Comparison of ENCODE assay signal across 19 cellular contexts in the genomic region with DNA sequence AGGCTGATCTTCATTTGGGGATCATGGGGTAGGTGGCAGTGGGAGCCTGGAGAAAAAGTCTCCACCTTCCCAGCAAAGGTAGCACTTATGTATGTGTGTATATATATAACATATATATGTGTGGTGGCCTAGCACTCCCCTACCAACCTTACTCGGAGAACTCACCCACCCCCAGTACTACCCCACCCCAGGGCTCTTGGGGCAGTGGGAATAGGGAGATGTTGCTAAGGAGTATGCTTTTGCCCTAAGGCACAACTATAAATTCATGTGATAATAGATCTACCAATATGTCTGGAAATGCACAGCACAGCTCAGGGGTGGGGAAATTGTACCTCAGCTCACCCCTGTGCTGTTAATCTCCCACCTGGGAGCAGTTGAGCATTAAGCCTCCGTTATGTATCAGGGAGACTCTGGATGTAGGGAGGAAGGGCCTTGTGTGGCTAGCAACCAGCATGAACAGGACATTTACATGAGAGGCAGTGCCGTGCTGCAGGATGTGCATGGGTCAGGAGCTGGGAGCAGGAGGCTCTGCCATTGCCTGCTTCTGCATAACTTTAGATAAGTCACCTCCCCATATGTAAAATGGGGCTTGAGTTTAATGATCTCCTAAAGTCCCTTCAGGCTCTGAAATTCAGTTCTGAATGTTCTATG. TPM values are rescaled to one million over a fixed set of nuclear protein-coding genes. Genes with fewer than 3 reads are reported as not detected.
DNase-seq lines count a peak whose midpoint lies in the region; ATAC-seq and TF ChIP-seq lines count a peak whose summit lies in the region.
"Had no signal": no experiment of that assay in that cellular context is flagged by ENCODE, and none has a peak within 500 bp of the region (broad histone marks: within the 10 kb centered on the region; RNA-seq: fewer than 3 reads in every experiment).

No MANE protein-coding gene starts in this region.

- no peak overlapping the region for H2AFZ ChIP-seq in GM23338
- H2AFZ ChIP-seq in PC-9: no peak overlapping the region; the same call in 1 of the 2 replicates

- no peak overlapping the region for H3K4me3 ChIP-seq in GM23338
- no peak overlapping the region for H3K4me3 ChIP-seq in PC-9
- H3K4me3 ChIP-seq in esophagus (ENCODE audit: low read depth in 1 of 2, low read length in 2 of 2): no peak overlapping the region
- H3K4me3 ChIP-seq: SJCRH30 had no signal

- H3K27me3 ChIP-seq in GM23338 (ENCODE audit: insufficient read depth) (no peaks in the 10 kb centered on the region), PC-9 (ENCODE audit: insufficient read depth, low read depth) (no peaks in the 10 kb centered on the region), esophagus (ENCODE audit: control insufficient read depth in 1 of 2, insufficient read depth in 2 of 2, low read length in 2 of 2) (no peaks in the 10 kb centered on the region)
- H3K27me3 ChIP-seq: SJCRH30 had no signal

- H3K79me2 ChIP-seq in GM23338 (replicated peaks; ENCODE audit: insufficient read depth) (no peaks in the 10 kb centered on the region), PC-9 (ENCODE audit: low read depth) (no peaks in the 10 kb centered on the region)

- H3K9me3 Mint-ChIP-seq in GM23338: peaks cover 2% of the 10 kb centered on the region; the same call in 1 of the 3 replicates
- H3K9me3 Mint-ChIP-seq in osteocyte (ENCODE audit: unreplicated experiment): peaks cover 6% of the 10 kb centered on the region
- H3K9me3 Mint-ChIP-seq in progenitor cell of endocrine pancreas (ENCODE audit: low read depth): peaks cover 4% of the 10 kb centered on the region

- H4K20me1 ChIP-seq in GM23338 (replicated peaks; ENCODE audit: insufficient read depth) (no peaks in the 10 kb centered on the region), PC-9 (ENCODE audit: insufficient read depth) (no peaks in the 10 kb centered on the region)

- H3K9me3 ChIP-seq in PC-9 (ENCODE audit: insufficient read depth, low read depth) (no peaks in the 10 kb centered on the region), esophagus (ENCODE audit: control insufficient read depth in 2 of 2, insufficient read depth in 1 of 2, low read depth in 1 of 2, low read length in 1 of 2) (no peaks in the 10 kb centered on the region)
- H3K9me3 ChIP-seq: SJCRH30 had no signal

- no TSS peak for BruUV-seq in PC-9 (replicated peaks; lab: Mats Ljungman, UMichigan)

- no peak overlapping the region for H3K27ac ChIP-seq in GM23338 (ENCODE audit: low read depth)
- peak overlapping the region; percentile 90 for H3K27ac ChIP-seq in PC-9
- peak overlapping the region; percentile 45 to 65 for H3K27ac ChIP-seq in esophagus (ENCODE audit: low read depth in 2 of 2, low read length in 1 of 2)
- H3K27ac ChIP-seq: SJCRH30 had no signal

- 77 to 87% methylated on average over 3 of the region's 3 CpGs for WGBS in esophagus, 2 donors

- H3K4me1 Mint-ChIP-seq in GM23338: peaks cover 5% of the 10 kb centered on the region; the same call in 2 of the 3 replicates
- peaks cover 2% of the 10 kb centered on the region for H3K4me1 Mint-ChIP-seq in osteocyte (ENCODE audit: unreplicated experiment)
- no peaks in the 10 kb centered on the region for H3K4me1 Mint-ChIP-seq in progenitor cell of endocrine pancreas (ENCODE audit: low read depth)
- H3K4me1 Mint-ChIP-seq: CD8-positive, alpha-beta memory T cell had no signal

- peaks cover 2% of the 10 kb centered on the region for H3K9me2 ChIP-seq in GM23338 (ENCODE audit: insufficient read depth)
- no peaks in the 10 kb centered on the region for H3K9me2 ChIP-seq in PC-9 (ENCODE audit: insufficient read depth)

- H3K4me3 Mint-ChIP-seq in GM23338 (no peak overlapping the region), osteocyte (ENCODE audit: unreplicated experiment) (no peak overlapping the region), progenitor cell of endocrine pancreas (ENCODE audit: low read depth) (no peak overlapping the region)
- H3K4me3 Mint-ChIP-seq: CD8-positive, alpha-beta memory T cell had no signal

- CTCF ChIA-PET in PC-9 (lab: Charles Lee): no interaction called here

- intact Hi-C loops in PC-9 (cut with micrococcal nuclease; ENCODE audit: unreplicated experiment): no loop called here

- peak; percentile 26; the same call in 1 of the 3 replicates for ATAC-seq in GM23338
- no peak for ATAC-seq in HG02885 (IDR thresholded peaks at IDR 0.05; ENCODE audit: poor library complexity, unreplicated experiment)

- POLR2A ChIA-PET in PC-9 (lab: Charles Lee; ENCODE audit: unreplicated experiment): no interaction called here

- H3K4me1 ChIP-seq in GM23338 (ENCODE audit: insufficient read depth) (no peaks in the 10 kb centered on the region), PC-9 (replicated peaks; ENCODE audit: insufficient read depth) (peaks cover 10% of the 10 kb centered on the region), esophagus (ENCODE audit: control insufficient read depth in 2 of 2, insufficient read depth in 2 of 2, low read length in 1 of 2) (peaks cover 0 to 2% of the 10 kb centered on the region in 2 donors)
- H3K4me1 ChIP-seq: SJCRH30 had no signal

- H3K27me3 Mint-ChIP-seq in GM23338 (ENCODE audit: insufficient read depth, low read depth, poor library complexity) (peaks cover 4% of the 10 kb centered on the region), osteocyte (ENCODE audit: unreplicated experiment) (no peaks in the 10 kb centered on the region), progenitor cell of endocrine pancreas (no peaks in the 10 kb centered on the region)

- H3K4me2 ChIP-seq in GM23338 (no peak overlapping the region), PC-9 (no peak overlapping the region)

- peak; percentile 22 for DNase-seq in GM23338 (ENCODE audit: low spot score)
- no peak for DNase-seq in PC-9
- peak; percentile 59 for DNase-seq in osteocyte (ENCODE audit: extremely low spot score, unreplicated experiment)
- DNase-seq in ureter (ENCODE audit: low spot score): no peak
- no peak for DNase-seq in progenitor cell of endocrine pancreas (ENCODE audit: low spot score, unreplicated experiment)
- DNase-seq in EL: no peak
- DNase-seq: ACHN; C1 segment of cervical spinal cord; CD8-positive, alpha-beta memory T cell; DMS79; NCI-H1105 treated with DMSO at 0.1 percent for 48 hours; NCI-H1694 treated with DMSO at 0.1 percent for 48 hours; NCI-H2107; NCI-H2227 treated with DMSO at 0.1 percent for 48 hours; NCI-H510A treated with DMSO at 0.1 percent for 48 hours; NCI-H82; SJCRH30 had no signal

- H3K36me3 ChIP-seq in GM23338 (ENCODE audit: insufficient read depth) (no peaks in the 10 kb centered on the region), PC-9 (ENCODE audit: low read depth) (0 out of 2 replicates have a peak, but pooled peaks cover 4% of the 10 kb centered on the region), esophagus (ENCODE audit: control insufficient read depth in 2 of 2, insufficient read depth in 2 of 2, low read length in 1 of 2) (no peaks in the 10 kb centered on the region)
- H3K36me3 ChIP-seq: SJCRH30 had no signal

- H3K27ac Mint-ChIP-seq in GM23338: no peak overlapping the region
- no peak overlapping the region for H3K27ac Mint-ChIP-seq in osteocyte (ENCODE audit: unreplicated experiment)
- H3K27ac Mint-ChIP-seq in progenitor cell of endocrine pancreas: no peak overlapping the region
- H3K27ac Mint-ChIP-seq: CD8-positive, alpha-beta memory T cell had no signal

- no peak for TF ChIP-seq CTCF in GM23338 (conservative IDR thresholded peaks at IDR 0.05; ENCODE audit: low read depth in 2 of 2)
- no peak for TF ChIP-seq CTCF in PC-9 (conservative IDR thresholded peaks at IDR 0.05)
- TF ChIP-seq CTCF in osteocyte (IDR thresholded peaks at IDR 0.05): no peak
- TF ChIP-seq CTCF in progenitor cell of endocrine pancreas (IDR thresholded peaks at IDR 0.05; ENCODE audit: unreplicated experiment): no peak

- no peaks in the 10 kb centered on the region; the same call in 2 of the 3 replicates for H3K36me3 Mint-ChIP-seq in GM23338 (ENCODE audit: low read depth)
- no peaks in the 10 kb centered on the region for H3K36me3 Mint-ChIP-seq in osteocyte (ENCODE audit: unreplicated experiment)
- peaks cover 3% of the 10 kb centered on the region for H3K36me3 Mint-ChIP-seq in progenitor cell of endocrine pancreas (ENCODE audit: insufficient read depth)
- H3K36me3 Mint-ChIP-seq: CD8-positive, alpha-beta memory T cell had no signal

- H3F3A ChIP-seq in GM23338 (replicated peaks; ENCODE audit: low read depth): no peaks in the 10 kb centered on the region
- H3F3A ChIP-seq in PC-9 (ENCODE audit: insufficient read depth, low read depth): peaks cover 14% of the 10 kb centered on the region

TF ChIP-seq in GM23338, 12 proteins besides CTCF, POLR2A, EP300 and RAD21 (continues in another document):
- TF ChIP-seq, protein P1, sequence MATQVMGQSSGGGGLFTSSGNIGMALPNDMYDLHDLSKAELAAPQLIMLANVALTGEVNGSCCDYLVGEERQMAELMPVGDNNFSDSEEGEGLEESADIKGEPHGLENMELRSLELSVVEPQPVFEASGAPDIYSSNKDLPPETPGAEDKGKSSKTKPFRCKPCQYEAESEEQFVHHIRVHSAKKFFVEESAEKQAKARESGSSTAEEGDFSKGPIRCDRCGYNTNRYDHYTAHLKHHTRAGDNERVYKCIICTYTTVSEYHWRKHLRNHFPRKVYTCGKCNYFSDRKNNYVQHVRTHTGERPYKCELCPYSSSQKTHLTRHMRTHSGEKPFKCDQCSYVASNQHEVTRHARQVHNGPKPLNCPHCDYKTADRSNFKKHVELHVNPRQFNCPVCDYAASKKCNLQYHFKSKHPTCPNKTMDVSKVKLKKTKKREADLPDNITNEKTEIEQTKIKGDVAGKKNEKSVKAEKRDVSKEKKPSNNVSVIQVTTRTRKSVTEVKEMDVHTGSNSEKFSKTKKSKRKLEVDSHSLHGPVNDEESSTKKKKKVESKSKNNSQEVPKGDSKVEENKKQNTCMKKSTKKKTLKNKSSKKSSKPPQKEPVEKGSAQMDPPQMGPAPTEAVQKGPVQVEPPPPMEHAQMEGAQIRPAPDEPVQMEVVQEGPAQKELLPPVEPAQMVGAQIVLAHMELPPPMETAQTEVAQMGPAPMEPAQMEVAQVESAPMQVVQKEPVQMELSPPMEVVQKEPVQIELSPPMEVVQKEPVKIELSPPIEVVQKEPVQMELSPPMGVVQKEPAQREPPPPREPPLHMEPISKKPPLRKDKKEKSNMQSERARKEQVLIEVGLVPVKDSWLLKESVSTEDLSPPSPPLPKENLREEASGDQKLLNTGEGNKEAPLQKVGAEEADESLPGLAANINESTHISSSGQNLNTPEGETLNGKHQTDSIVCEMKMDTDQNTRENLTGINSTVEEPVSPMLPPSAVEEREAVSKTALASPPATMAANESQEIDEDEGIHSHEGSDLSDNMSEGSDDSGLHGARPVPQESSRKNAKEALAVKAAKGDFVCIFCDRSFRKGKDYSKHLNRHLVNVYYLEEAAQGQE (IDR thresholded peaks at IDR 0.05; ENCODE audit: unreplicated experiment): no peak
- TF ChIP-seq NANOG (IDR thresholded peaks at IDR 0.05; ENCODE audit: borderline replicate concordance): no peak

RNA-seq across cellular contexts. Expression of gene C11orf91, which starts 57.3 kb away (rescaled TPM):
- not detected in 2 replicates for total RNA-seq in GM23338 (2014; rRNA removed; shearing (Covaris generic))
- not detected in 2 replicates for polyA plus RNA-seq in GM23338 (2016; fragmentation: Nextera tagmentation; extraction: Ambion mirVana)
- total RNA-seq in PC-9 (2021): 0.90 TPM in 1 of 2 replicates, not detected in the other
- polyA plus RNA-seq in esophagus: under 1 TPM; 0.21 to 0.51 TPM
- total RNA-seq in osteocyte: 0.75 TPM in 1 of 2 replicates, not detected in the other
- total RNA-seq in ureter: 0.52 TPM
- total RNA-seq in progenitor cell of endocrine pancreas: 0.69 and 1.1 TPM in 2 replicates
- total RNA-seq: CD8-positive, alpha-beta memory T cell; SJCRH30 had no signal
- polyA plus RNA-seq: CD8-positive, alpha-beta memory T cell had no signal

Comparison
In these comparisons a context has a peak if more than half of its experiments do, and no peak if none do; other contexts are left out.
1. DNase-seq: peak in GM23338 (single experiment) and osteocyte (single experiment); none in PC-9 (0 of 2), ureter (single experiment), progenitor cell of endocrine pancreas (single experiment) and EL (single experiment).